ENCODE assay signal across 16 cellular contexts in the genomic region with DNA sequence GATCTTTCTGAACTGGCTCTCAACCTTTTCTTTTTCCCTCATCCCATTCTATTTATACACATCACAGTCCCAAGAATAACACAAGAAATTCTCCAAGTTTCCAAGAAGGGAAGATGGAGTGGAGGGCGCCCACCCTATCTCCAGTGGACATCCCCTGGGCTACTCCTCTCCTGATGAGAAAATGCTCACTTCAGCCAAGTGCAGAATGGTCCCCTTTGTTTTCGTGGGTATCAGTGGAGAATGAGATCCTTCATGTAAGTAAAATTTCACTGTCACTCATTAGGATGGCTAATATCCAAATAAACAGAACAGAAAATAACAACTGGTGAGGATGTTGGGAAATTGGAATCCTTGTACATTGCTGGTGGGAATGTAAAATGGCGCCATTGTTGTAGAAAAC. TPM values are rescaled to one million over a fixed set of nuclear protein-coding genes. Genes with fewer than 3 reads are reported as not detected.
DNase-seq lines count a peak whose midpoint lies in the region; ATAC-seq, FAIRE-seq and TF ChIP-seq lines count a peak whose summit lies in the region.
"Had no signal": no experiment of that assay in that cellular context is flagged by ENCODE, and none has a peak within 500 bp of the region (broad histone marks: within the 10 kb centered on the region; RNA-seq: fewer than 3 reads in every experiment).

No MANE protein-coding gene starts in this region.

- H3K27ac Mint-ChIP-seq in activated naive CD4-positive, alpha-beta T cell treated with anti-CD3 and anti-CD28 coated beads, Interleukin-2, amount 50 U/mL, for 72 hours, result no peak overlapping the region
- H3K27ac Mint-ChIP-seq: CD8-positive, alpha-beta T cell had no signal

- TF ChIP-seq CTCF in tibial artery (IDR thresholded peaks at IDR 0.05), result no peak

- H3K9me3 Mint-ChIP-seq in activated naive CD4-positive, alpha-beta T cell treated with anti-CD3 and anti-CD28 coated beads, Interleukin-2, amount 50 U/mL, for 72 hours, result peaks cover 0 to 5% of the 10 kb centered on the region in 2 donors
- H3K9me3 Mint-ChIP-seq: CD8-positive, alpha-beta T cell had no signal

- no peaks in the 10 kb centered on the region for H3K27me3 ChIP-seq in tibial artery
- H3K27me3 ChIP-seq in small intestine (ENCODE audit: control insufficient read depth in 2 of 2, insufficient read depth in 2 of 2, low read length in 2 of 2), result peaks cover 0 to 1% of the 10 kb centered on the region in 2 donors

- no peak for ATAC-seq in activated naive CD4-positive, alpha-beta T cell treated with anti-CD3 and anti-CD28 coated beads, Interleukin-2, amount 50 U/mL, for 72 hours
- ATAC-seq: CD8-positive, alpha-beta T cell; Right ventricle myocardium inferior had no signal

- FAIRE-seq in small intestine (lab: Jason Lieb, UNC), result no peak
- FAIRE-seq: H1 had no signal

- H3K9me3 ChIP-seq in tibial artery, result no peaks in the 10 kb centered on the region
- H3K9me3 ChIP-seq in small intestine (ENCODE audit: control insufficient read depth, low read depth), result no peaks in the 10 kb centered on the region

- no peaks in the 10 kb centered on the region for H3K36me3 Mint-ChIP-seq in activated naive CD4-positive, alpha-beta T cell treated with anti-CD3 and anti-CD28 coated beads, Interleukin-2, amount 50 U/mL, for 72 hours
- H3K36me3 Mint-ChIP-seq: CD8-positive, alpha-beta T cell had no signal

- DNase-seq in head of caudate nucleus, result peak in 24 of 42 donors; percentile 21 to 77 (median 43)
- DNase-seq in pons (ENCODE audit: low spot score), result peak; percentile 84
- DNase-seq in tibial artery, result no peak
- no peak for DNase-seq in stimulated activated CD4-positive, alpha-beta T cell treated with anti-CD3 and anti-CD28 coated beads, Interleukin-4, amount 100 ng/mL, for 24 hours
- no peak for DNase-seq in islet precursor cell
- DNase-seq in activated naive CD4-positive, alpha-beta T cell treated with anti-CD3 and anti-CD28 coated beads, Interleukin-2, amount 50 U/mL, for 72 hours (ENCODE audit: low spot score in 2 of 2), result no peak
- no peak for DNase-seq in small intestine
- DNase-seq: CD8-positive, alpha-beta T cell; GF-D8; KG1; NCI-H1092 treated with DMSO at 0.1 percent for 48 hours; NCI-H1694; NCI-H774 had no signal

- H3K4me3 ChIP-seq in tibial artery, result no peak overlapping the region
- no peak overlapping the region for H3K4me3 ChIP-seq in small intestine (ENCODE audit: low read depth in 1 of 2, low read length in 2 of 2)

- intact Hi-C loops in head of caudate nucleus (cut with DNase I), result no loop called here
- intact Hi-C loops in tibial artery (cut with DNase I; ENCODE audit: low total_unique reads), result no loop called here

- H3K27ac ChIP-seq in angular gyrus (ENCODE audit: low read depth, low read length), result peak overlapping the region; percentile 77
- H3K27ac ChIP-seq in tibial artery, result peak overlapping the region; percentile 52
- no peak overlapping the region for H3K27ac ChIP-seq in small intestine (ENCODE audit: low read depth in 1 of 2, low read length in 1 of 2)

- H3K4me1 ChIP-seq in tibial artery (peaks cover 0 to 24% (median 4%) of the 10 kb centered on the region in 4 donors), small intestine (ENCODE audit: control insufficient read depth in 2 of 2, insufficient read depth in 1 of 2, low read depth in 1 of 2, low read length in 1 of 2) (no peaks in the 10 kb centered on the region)

- no peaks in the 10 kb centered on the region for H3K36me3 ChIP-seq in tibial artery
- H3K36me3 ChIP-seq in small intestine (ENCODE audit: control insufficient read depth in 2 of 2, insufficient read depth in 2 of 2, low read length in 2 of 2), result no peaks in the 10 kb centered on the region

- 68 to 73% (median 71%) methylated on average over 3 of the region's 3 CpGs for WGBS in small intestine, 3 donors

RNA-seq across cellular contexts. Expression of gene ZNF532, which starts 50.9 kb away (rescaled TPM):
- total RNA-seq in activated naive CD4-positive, alpha-beta T cell treated with anti-CD3 and anti-CD28 coated beads, Interleukin-2, amount 50 U/mL, for 72 hours, result 1 to 10 TPM; 2.1 to 7.0 TPM
- 1 to 10 TPM; 1.3 to 7.4 (median 2.4) TPM for polyA plus RNA-seq in small intestine

Comparison
In these comparisons a context has a peak if more than half of its experiments do, and no peak if none do; other contexts are left out.
1. H3K27ac ChIP-seq: peak in angular gyrus (single experiment) and tibial artery (2 of 2); none in small intestine (0 of 2).
2. DNase-seq: peak in head of caudate nucleus (24 of 42) and pons (single experiment); none in tibial artery (0 of 2), stimulated activated CD4-positive, alpha-beta T cell treated with anti-CD3 and anti-CD28 coated beads, Interleukin-4, amount 100 ng/mL, for 24 hours (single experiment), islet precursor cell (single experiment), activated naive CD4-positive, alpha-beta T cell treated with anti-CD3 and anti-CD28 coated beads, Interleukin-2, amount 50 U/mL, for 72 hours (0 of 2) and small intestine (single experiment).